Comparison of ENCODE assay signal across 10 cellular contexts in genomic region chr4:153916273-153916755, GRCh38.
DNase-seq lines count a peak whose midpoint lies in the region; ATAC-seq, FAIRE-seq and TF ChIP-seq lines count a peak whose summit lies in the region.
"Had no signal": no experiment of that assay in that cellular context is flagged by ENCODE, and none has a peak within 500 bp of the region (broad histone marks: within the 10 kb centered on the region; RNA-seq: fewer than 3 reads in every experiment).

No MANE protein-coding gene starts in this region.

- H3K36me3 ChIP-seq in astrocyte (ENCODE audit: insufficient read depth, low read length) (no peaks in the 10 kb centered on the region), colonic mucosa (no peaks in the 10 kb centered on the region), neuronal stem cell (replicated peaks in 1 of 2; ENCODE audit: control insufficient read depth in 2 of 2, insufficient read depth in 2 of 2, low read length in 2 of 2) (no peaks in the 10 kb centered on the region)
- H3K36me3 ChIP-seq: brain microvascular endothelial cell, neutrophil had no signal

- intact Hi-C loops in colonic mucosa (cut with DNase I), result no loop called here

- H2BK120ac ChIP-seq in neuronal stem cell (ENCODE audit: low read depth, low read length), result no peak overlapping the region

- no peaks in the 10 kb centered on the region for H3K27me3 Mint-ChIP-seq in astrocyte (ENCODE audit: low read depth, unreplicated experiment)

- H3K27ac ChIP-seq in astrocyte (ENCODE audit: low read depth, low read length) (no peak overlapping the region), colonic mucosa (no peak overlapping the region), neuronal stem cell (replicated peaks; ENCODE audit: low read length) (no peak overlapping the region)
- H3K27ac ChIP-seq: brain microvascular endothelial cell, neutrophil had no signal

- H3K23ac ChIP-seq in neuronal stem cell (ENCODE audit: low read depth, low read length, poor library complexity), result no peak overlapping the region

- H3K4ac ChIP-seq in neuronal stem cell (ENCODE audit: low read length), result no peak overlapping the region

- no peak overlapping the region for H2AK5ac ChIP-seq in neuronal stem cell (ENCODE audit: low read depth, low read length)

- H3K4me1 Mint-ChIP-seq in astrocyte (ENCODE audit: low read depth, unreplicated experiment), result peaks cover 18% of the 10 kb centered on the region

- H3K79me1 ChIP-seq in neuronal stem cell (ENCODE audit: low read depth, low read length), result no peaks in the 10 kb centered on the region

- H4K91ac ChIP-seq in neuronal stem cell (ENCODE audit: low read depth, low read length, poor library complexity), result no peak overlapping the region

- H3K36me3 Mint-ChIP-seq in astrocyte (ENCODE audit: low read depth, unreplicated experiment), result no peaks in the 10 kb centered on the region

- H2BK5ac ChIP-seq in neuronal stem cell (ENCODE audit: low read length), result no peak overlapping the region

- H3K4me1 ChIP-seq in astrocyte (ENCODE audit: insufficient read depth, low read length), result no peaks in the 10 kb centered on the region
- H3K4me1 ChIP-seq in colonic mucosa, result no peaks in the 10 kb centered on the region
- peaks cover 0 to 5% of the 10 kb centered on the region in 2 donors for H3K4me1 ChIP-seq in neuronal stem cell (ENCODE audit: control insufficient read depth in 2 of 2, insufficient read depth in 1 of 2, low read depth in 1 of 2, low read length in 2 of 2)

- no peak for DNase-seq in astrocyte (ENCODE audit: low read depth)
- DNase-seq in putamen (ENCODE audit: low spot score), result no peak
- DNase-seq in D341Med (ENCODE audit: low spot score), result no peak
- DNase-seq in colonic mucosa, result no peak
- DNase-seq in neuronal stem cell (ENCODE audit: low spot score), result no peak
- DNase-seq: brain microvascular endothelial cell had no signal

- H3K14ac ChIP-seq in neuronal stem cell (ENCODE audit: low read length), result no peak overlapping the region

- no peak for TF ChIP-seq CTCF in astrocyte (IDR thresholded peaks at IDR 0.05; ENCODE audit: insufficient read depth, low read depth, low read length)
- no peak for TF ChIP-seq CTCF in colonic mucosa (IDR thresholded peaks at IDR 0.05)

- no peak overlapping the region for H2BK12ac ChIP-seq in neuronal stem cell (ENCODE audit: low read length)

- no peak overlapping the region for H2AFZ ChIP-seq in astrocyte (ENCODE audit: low read depth, low read length)
- no peak overlapping the region for H2AFZ ChIP-seq in neuronal stem cell (ENCODE audit: low read length)

- no peak overlapping the region for H2BK15ac ChIP-seq in neuronal stem cell (ENCODE audit: low read length)

- H3K27ac Mint-ChIP-seq in astrocyte (ENCODE audit: unreplicated experiment), result peak overlapping the region; percentile 85

- ATAC-seq in GM18519 (IDR thresholded peaks at IDR 0.05; ENCODE audit: low FRiP score, unreplicated experiment) (peak; percentile 96), GM21447 (IDR thresholded peaks at IDR 0.05; ENCODE audit: unreplicated experiment) (peak; percentile 97), HG03280 (IDR thresholded peaks at IDR 0.05; ENCODE audit: unreplicated experiment) (peak; percentile 97)

- H3K27me3 ChIP-seq in astrocyte (ENCODE audit: insufficient read depth, low read length) (no peaks in the 10 kb centered on the region), colonic mucosa (no peaks in the 10 kb centered on the region), neuronal stem cell (ENCODE audit: control insufficient read depth in 3 of 3, insufficient read depth in 3 of 3, low read depth in 1 of 3, low read length in 3 of 3) (no peaks in the 10 kb centered on the region)
- H3K27me3 ChIP-seq: brain microvascular endothelial cell had no signal

- H3K18ac ChIP-seq in neuronal stem cell (ENCODE audit: low read length), result no peak overlapping the region

- H3K4me3 ChIP-seq in astrocyte (ENCODE audit: insufficient read depth, low read depth, low read length) (no peak overlapping the region), colonic mucosa (no peak overlapping the region), neuronal stem cell (ENCODE audit: low read length in 2 of 2) (no peak overlapping the region)

- FAIRE-seq in astrocyte (lab: Jason Lieb, UNC), result no peak

- H3K4me2 ChIP-seq in astrocyte (ENCODE audit: low read length) (no peak overlapping the region), neuronal stem cell (ENCODE audit: insufficient read depth, low read length, poor library complexity, severe bottlenecking) (no peak overlapping the region)

- WGBS in neuronal stem cell (ENCODE audit: extremely low coverage in 2 of 2, insufficient read length in 2 of 2, insufficient replicate concordance in 1 of 2), 2 donors, result no CpG with 5 or more reads among the region's 5 CpGs

- H3K79me2 ChIP-seq in astrocyte (ENCODE audit: insufficient read depth, low read length), result no peaks in the 10 kb centered on the region

- no peaks in the 10 kb centered on the region for H3K9me3 ChIP-seq in astrocyte (ENCODE audit: insufficient read depth, low read depth, low read length)
- H3K9me3 ChIP-seq in colonic mucosa, result no peaks in the 10 kb centered on the region
- no peaks in the 10 kb centered on the region for H3K9me3 ChIP-seq in neuronal stem cell (replicated peaks in 1 of 2; ENCODE audit: control insufficient read depth in 2 of 2, insufficient read depth in 1 of 2, low read depth in 1 of 2, low read length in 2 of 2)
- H3K9me3 ChIP-seq: neutrophil had no signal

- H3K9ac ChIP-seq in astrocyte (ENCODE audit: low read length) (no peak overlapping the region), colonic mucosa (ENCODE audit: low read depth in 2 of 2, low read length in 2 of 2) (no peak overlapping the region), neuronal stem cell (ENCODE audit: low read depth, low read length, poor library complexity) (no peak overlapping the region)

- no peaks in the 10 kb centered on the region for H3K9me3 Mint-ChIP-seq in astrocyte (ENCODE audit: unreplicated experiment)

- H3K4me3 Mint-ChIP-seq in astrocyte (ENCODE audit: unreplicated experiment), result no peak overlapping the region

- no peaks in the 10 kb centered on the region for H4K20me1 ChIP-seq in astrocyte (ENCODE audit: insufficient read depth, low read length)

- no peak overlapping the region for H4K8ac ChIP-seq in neuronal stem cell (ENCODE audit: low read depth, low read length)
